22 cellular contexts compared by ENCODE assay signal in the genomic region with DNA sequence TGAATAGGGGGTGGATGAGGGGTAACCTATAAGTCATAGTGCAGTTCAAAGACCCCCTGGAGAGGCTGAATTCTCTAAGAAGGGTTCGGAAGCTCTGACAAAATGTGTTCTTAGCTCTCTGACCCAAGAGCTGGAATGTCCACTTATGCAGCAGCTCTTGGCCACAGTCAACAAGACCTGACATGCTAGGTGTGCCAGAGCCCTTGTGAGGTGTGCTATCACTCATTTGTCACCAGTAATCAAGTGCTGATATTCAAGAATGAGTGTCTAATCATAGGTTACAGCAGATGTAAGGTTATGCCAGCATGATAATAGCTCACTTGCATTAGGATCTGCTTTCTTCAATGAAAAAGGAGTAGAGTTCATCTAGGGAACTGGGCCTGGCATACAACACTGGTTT. TPM values are rescaled to one million over a fixed set of nuclear protein-coding genes. Genes with fewer than 3 reads are reported as not detected.
"Had no signal": no experiment of that assay in that cellular context is flagged by ENCODE, and none has a peak within 500 bp of the region (broad histone marks: within the 10 kb centered on the region; RNA-seq: fewer than 3 reads in every experiment).

No MANE protein-coding gene starts in this region.

- H3K27ac ChIP-seq: esophagus muscularis mucosa, lower lobe of right lung, neural progenitor cell, spleen, thoracic aorta, upper lobe of right lung had no signal

- DNase-seq: activated CD4-positive, alpha-beta memory T cell treated with anti-CD3 and anti-CD28 coated beads for 36 hours; activated CD4-positive, alpha-beta T cell treated with anti-CD3 and anti-CD28 coated beads for 48 hours; activated naive CD4-positive, alpha-beta T cell treated with Interleukin-2 at 50 U/mL for 16 hours; activated naive CD8-positive, alpha-beta T cell treated with anti-CD3 and anti-CD28 coated beads for 36 hours; activated T-cell treated with anti-CD3 and anti-CD28 coated beads, Interleukin-2, amount 50 U/mL, for 48 hours; caudate nucleus; dermis blood vessel endothelial cell; effector memory CD4-positive, alpha-beta T cell; hypothalamus; lower lobe of right lung; naive thymus-derived CD8-positive, alpha-beta T cell; spleen; stimulated activated CD4-positive, alpha-beta T cell treated with anti-CD3 and anti-CD28 coated beads, Interleukin-4, amount 100 ng/mL, for 24 hours; stimulated activated naive CD4-positive, alpha-beta T cell treated with Interleukin-2 at 50 U/mL for 16 hours; upper lobe of right lung had no signal

- H3K9me3 Mint-ChIP-seq: activated CD4-positive, alpha-beta memory T cell treated with anti-CD3 and anti-CD28 coated beads for 36 hours; activated naive CD8-positive, alpha-beta T cell treated with anti-CD3 and anti-CD28 coated beads for 36 hours; mesothelial cell of epicardium; naive thymus-derived CD8-positive, alpha-beta T cell; neural progenitor cell had no signal

- H3K9me3 ChIP-seq: esophagus muscularis mucosa, lower lobe of right lung, spleen, thoracic aorta, upper lobe of right lung had no signal

- H3K27me3 ChIP-seq: esophagus muscularis mucosa, neural progenitor cell, spleen, upper lobe of right lung had no signal

- H3K4me3 Mint-ChIP-seq: activated CD4-positive, alpha-beta memory T cell treated with anti-CD3 and anti-CD28 coated beads for 36 hours; activated naive CD8-positive, alpha-beta T cell treated with anti-CD3 and anti-CD28 coated beads for 36 hours; mesothelial cell of epicardium; naive thymus-derived CD8-positive, alpha-beta T cell; neural progenitor cell had no signal

- H3K4me3 ChIP-seq: esophagus muscularis mucosa, lower lobe of right lung, neural progenitor cell, spleen, thoracic aorta, upper lobe of right lung had no signal

- H3K36me3 Mint-ChIP-seq: activated CD4-positive, alpha-beta memory T cell treated with anti-CD3 and anti-CD28 coated beads for 36 hours; activated naive CD8-positive, alpha-beta T cell treated with anti-CD3 and anti-CD28 coated beads for 36 hours; mesothelial cell of epicardium; naive thymus-derived CD8-positive, alpha-beta T cell; neural progenitor cell had no signal

- H3K4me1 Mint-ChIP-seq: activated naive CD8-positive, alpha-beta T cell treated with anti-CD3 and anti-CD28 coated beads for 36 hours; naive thymus-derived CD8-positive, alpha-beta T cell had no signal

- FAIRE-seq: frontal cortex had no signal

- H3K27me3 Mint-ChIP-seq: activated CD4-positive, alpha-beta memory T cell treated with anti-CD3 and anti-CD28 coated beads for 36 hours; activated naive CD8-positive, alpha-beta T cell treated with anti-CD3 and anti-CD28 coated beads for 36 hours; naive thymus-derived CD8-positive, alpha-beta T cell had no signal

- H3K4me1 ChIP-seq: esophagus muscularis mucosa, lower lobe of right lung, neural progenitor cell, spleen, upper lobe of right lung had no signal

- ATAC-seq: lower lobe of right lung; naive thymus-derived CD8-positive, alpha-beta T cell; upper lobe of right lung had no signal

- H3K36me3 ChIP-seq: esophagus muscularis mucosa, lower lobe of right lung, neural progenitor cell, spleen, thoracic aorta, upper lobe of right lung had no signal

- H3K27ac Mint-ChIP-seq: activated CD4-positive, alpha-beta memory T cell treated with anti-CD3 and anti-CD28 coated beads for 36 hours; activated naive CD8-positive, alpha-beta T cell treated with anti-CD3 and anti-CD28 coated beads for 36 hours; mesothelial cell of epicardium; naive thymus-derived CD8-positive, alpha-beta T cell; neural progenitor cell had no signal

RNA-seq across cellular contexts. Expression of gene PRICKLE4, which starts 35.0 kb away (rescaled TPM):
- total RNA-seq: activated naive CD8-positive, alpha-beta T cell treated with anti-CD3 and anti-CD28 coated beads for 36 hours; naive thymus-derived CD8-positive, alpha-beta T cell; osteoblast; T-helper 2 cell treated with Interferon-gamma antibody and Interleukin-4, amounts not matched to agents 100 ng/mL and 5 ng/mL, for 36 hours had no signal
- polyA plus RNA-seq: naive thymus-derived CD8-positive, alpha-beta T cell had no signal
